ENCODE assay signal across 2 cellular contexts in the genomic region with DNA sequence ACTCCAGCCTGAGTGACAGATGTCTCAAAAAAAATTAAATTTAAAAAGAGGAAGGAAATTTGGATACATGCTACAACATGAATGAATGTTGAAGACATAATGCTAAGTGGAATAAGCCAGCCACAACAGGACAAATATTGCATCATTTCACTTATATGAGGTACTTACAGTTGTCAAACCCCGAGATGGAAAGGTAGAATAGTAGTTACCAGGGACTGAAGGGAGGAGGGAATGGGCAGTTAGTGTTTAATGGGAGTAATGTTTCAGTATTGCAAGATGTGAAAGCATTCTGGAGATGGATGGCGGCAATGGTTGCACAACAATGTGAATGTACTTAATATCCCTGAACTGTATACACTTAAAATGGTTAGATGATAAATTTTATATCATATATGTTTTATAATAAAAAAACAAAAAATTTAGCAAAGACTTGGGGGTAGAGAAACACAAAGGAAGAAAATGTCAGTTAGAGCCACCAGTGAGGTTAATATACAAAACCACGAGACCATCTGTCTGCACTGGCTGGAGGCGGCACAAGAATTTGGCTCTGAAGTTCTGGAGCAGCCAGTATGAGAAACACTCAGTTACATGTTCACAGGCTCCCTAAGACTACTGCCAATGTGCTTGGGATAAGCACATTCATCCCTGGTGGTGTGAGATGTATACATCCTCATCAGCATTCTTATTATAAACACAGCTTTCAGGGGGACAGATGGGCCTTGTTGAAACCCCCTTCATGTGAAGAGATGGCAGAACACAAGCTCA.
TF ChIP-seq lines count a peak whose summit lies in the region.

No MANE protein-coding gene starts in this region.

TF ChIP-seq in HepG2, 621 proteins besides CTCF, POLR2A, EP300 and RAD21:
- TF ChIP-seq CEBPB (IDR thresholded peaks at IDR 0.05; ENCODE audit: borderline replicate concordance, low read depth, low read length) (peak; percentile 39; the same call in 1 of the 2 replicates), ZNF382 (CRISPR knock-in tag; IDR thresholded peaks at IDR 0.05; ENCODE audit: borderline replicate concordance) (no peak), ATF7 (IDR thresholded peaks at IDR 0.05) (peak; percentile 58), ATF7 (CRISPR knock-in tag; IDR thresholded peaks at IDR 0.05) (no peak)
TF ChIP-seq in HepG2: peak in this region for 2.

TF ChIP-seq in K562, 482 proteins besides CTCF, POLR2A, EP300 and RAD21:
- TF ChIP-seq HNRNPUL1 (IDR thresholded peaks at IDR 0.05; ENCODE audit: low read length) (no peak), CEBPB (tag; IDR thresholded peaks at IDR 0.05) (peak; percentile 75), POLR2G (IDR thresholded peaks at IDR 0.05; ENCODE audit: low read depth, low read length) (no peak), HDAC6 (IDR thresholded peaks at IDR 0.05; ENCODE audit: low read depth, low read length) (no peak), CEBPG (CRISPR knock-in tag; IDR thresholded peaks at IDR 0.05) (no peak), CEBPG (tag; conservative IDR thresholded peaks at IDR 0.05 in 1 of 2, IDR thresholded peaks at IDR 0.05 in 1 of 2) (peak; percentile 69 to 75), CTBP1 (IDR thresholded peaks at IDR 0.05; ENCODE audit: borderline replicate concordance) (no peak), ZNF165 (CRISPR knock-in tag; IDR thresholded peaks at IDR 0.05; ENCODE audit: borderline replicate concordance) (no peak), RHOXF2B (CRISPR knock-in tag; conservative IDR thresholded peaks at IDR 0.05) (no peak), ZBED1 (IDR thresholded peaks at IDR 0.05) (no peak)
- TF ChIP-seq, protein P1, sequence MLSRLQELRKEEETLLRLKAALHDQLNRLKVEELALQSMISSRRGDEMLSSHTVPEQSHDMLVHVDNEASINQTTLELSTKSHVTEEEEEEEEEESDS (CRISPR knock-in tag; IDR thresholded peaks at IDR 0.05) = no peak
- TF ChIP-seq, protein P2, sequence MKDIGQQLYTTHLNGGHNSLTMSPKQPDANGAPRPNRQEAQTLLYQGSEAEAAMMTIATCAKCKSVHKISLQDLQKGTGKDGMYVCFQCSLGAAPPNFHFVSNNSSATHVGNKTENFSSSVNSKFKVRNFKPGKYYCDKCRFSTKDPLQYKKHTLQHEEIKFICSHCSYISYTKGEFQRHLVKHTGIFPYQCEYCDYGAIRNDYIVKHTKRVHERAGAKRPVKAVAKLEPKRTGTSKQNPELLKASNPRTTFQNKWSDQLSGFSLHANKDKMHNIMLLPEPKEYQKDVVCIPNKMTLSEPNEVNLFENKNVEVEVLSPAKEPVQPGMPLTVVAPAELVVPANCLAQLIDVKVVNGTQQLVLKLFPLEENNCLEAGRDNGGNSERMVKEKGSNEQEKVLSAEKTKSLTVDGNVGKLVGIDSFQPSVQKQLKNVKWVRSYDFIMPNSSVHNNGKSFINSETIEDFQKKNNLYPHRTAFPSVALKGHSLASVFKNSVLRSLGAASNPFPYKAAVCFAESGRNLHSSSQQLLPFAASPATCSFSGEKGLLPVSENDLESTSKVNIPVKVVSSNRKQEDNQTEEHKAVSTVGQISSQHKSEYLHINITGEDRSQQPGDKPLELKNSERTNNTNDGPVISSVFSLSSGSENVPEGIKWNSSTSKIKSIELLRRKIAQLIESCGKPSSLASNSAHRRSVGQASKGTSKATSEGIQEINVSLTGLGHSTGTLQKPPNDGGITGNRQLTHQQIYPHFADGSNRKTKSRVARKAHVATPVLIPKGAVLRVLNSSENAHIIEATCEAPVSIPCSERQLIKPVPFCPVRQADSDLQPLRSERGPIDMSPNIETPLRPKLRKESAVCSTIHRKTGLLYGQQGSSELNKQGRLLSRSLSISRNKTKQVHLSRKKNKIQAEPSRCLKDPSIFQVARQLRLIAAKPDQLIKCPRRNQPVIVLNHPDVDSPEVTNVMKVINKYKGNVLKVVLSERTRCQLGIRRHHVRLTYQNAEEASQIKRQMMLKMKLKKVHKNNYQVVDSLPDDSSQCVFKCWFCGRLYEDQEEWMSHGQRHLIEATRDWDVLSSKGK (CRISPR knock-in tag; IDR thresholded peaks at IDR 0.05) = no peak
- TF ChIP-seq, protein P3, sequence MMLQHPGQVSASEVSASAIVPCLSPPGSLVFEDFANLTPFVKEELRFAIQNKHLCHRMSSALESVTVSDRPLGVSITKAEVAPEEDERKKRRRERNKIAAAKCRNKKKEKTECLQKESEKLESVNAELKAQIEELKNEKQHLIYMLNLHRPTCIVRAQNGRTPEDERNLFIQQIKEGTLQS (IDR thresholded peaks at IDR 0.05) = peak; percentile 58
- TF ChIP-seq, protein P3 (CRISPR knock-in tag; conservative IDR thresholded peaks at IDR 0.05) = no peak
- TF ChIP-seq, protein P4, sequence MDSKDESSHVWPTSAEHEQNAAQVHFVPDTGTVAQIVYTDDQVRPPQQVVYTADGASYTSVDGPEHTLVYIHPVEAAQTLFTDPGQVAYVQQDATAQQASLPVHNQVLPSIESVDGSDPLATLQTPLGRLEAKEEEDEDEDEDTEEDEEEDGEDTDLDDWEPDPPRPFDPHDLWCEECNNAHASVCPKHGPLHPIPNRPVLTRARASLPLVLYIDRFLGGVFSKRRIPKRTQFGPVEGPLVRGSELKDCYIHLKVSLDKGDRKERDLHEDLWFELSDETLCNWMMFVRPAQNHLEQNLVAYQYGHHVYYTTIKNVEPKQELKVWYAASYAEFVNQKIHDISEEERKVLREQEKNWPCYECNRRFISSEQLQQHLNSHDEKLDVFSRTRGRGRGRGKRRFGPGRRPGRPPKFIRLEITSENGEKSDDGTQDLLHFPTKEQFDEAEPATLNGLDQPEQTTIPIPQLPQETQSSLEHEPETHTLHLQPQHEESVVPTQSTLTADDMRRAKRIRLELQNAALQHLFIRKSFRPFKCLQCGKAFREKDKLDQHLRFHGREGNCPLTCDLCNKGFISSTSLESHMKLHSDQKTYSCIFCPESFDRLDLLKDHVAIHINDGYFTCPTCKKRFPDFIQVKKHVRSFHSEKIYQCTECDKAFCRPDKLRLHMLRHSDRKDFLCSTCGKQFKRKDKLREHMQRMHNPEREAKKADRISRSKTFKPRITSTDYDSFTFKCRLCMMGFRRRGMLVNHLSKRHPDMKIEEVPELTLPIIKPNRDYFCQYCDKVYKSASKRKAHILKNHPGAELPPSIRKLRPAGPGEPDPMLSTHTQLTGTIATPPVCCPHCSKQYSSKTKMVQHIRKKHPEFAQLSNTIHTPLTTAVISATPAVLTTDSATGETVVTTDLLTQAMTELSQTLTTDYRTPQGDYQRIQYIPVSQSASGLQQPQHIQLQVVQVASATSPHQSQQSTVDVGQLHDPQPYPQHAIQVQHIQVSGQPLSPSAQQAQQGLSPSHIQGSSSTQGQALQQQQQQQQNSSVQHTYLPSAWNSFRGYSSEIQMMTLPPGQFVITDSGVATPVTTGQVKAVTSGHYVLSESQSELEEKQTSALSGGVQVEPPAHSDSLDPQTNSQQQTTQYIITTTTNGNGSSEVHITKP (IDR thresholded peaks at IDR 0.05; ENCODE audit: partially characterized antibody) = peak; percentile 80
- TF ChIP-seq, protein P5, sequence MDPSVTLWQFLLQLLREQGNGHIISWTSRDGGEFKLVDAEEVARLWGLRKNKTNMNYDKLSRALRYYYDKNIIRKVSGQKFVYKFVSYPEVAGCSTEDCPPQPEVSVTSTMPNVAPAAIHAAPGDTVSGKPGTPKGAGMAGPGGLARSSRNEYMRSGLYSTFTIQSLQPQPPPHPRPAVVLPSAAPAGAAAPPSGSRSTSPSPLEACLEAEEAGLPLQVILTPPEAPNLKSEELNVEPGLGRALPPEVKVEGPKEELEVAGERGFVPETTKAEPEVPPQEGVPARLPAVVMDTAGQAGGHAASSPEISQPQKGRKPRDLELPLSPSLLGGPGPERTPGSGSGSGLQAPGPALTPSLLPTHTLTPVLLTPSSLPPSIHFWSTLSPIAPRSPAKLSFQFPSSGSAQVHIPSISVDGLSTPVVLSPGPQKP (CRISPR knock-in tag; IDR thresholded peaks at IDR 0.05) = no peak
TF ChIP-seq in K562: peak in this region for 4.
